Comparison of ENCODE assay signal across 8 cellular contexts in genomic region chr15:41558400-41559238, GRCh38. TPM values are rescaled to one million over a fixed set of nuclear protein-coding genes. Genes with fewer than 3 reads are reported as not detected.
DNase-seq lines count a peak whose midpoint lies in the region; ATAC-seq and TF ChIP-seq lines count a peak whose summit lies in the region.

TSS of gene TYRO3 (plus strand) at chr15:41559212. CDS start at chr15:41559258, 46 bp downstream.

- H3K9ac ChIP-seq in HUES48 (ENCODE audit: low read depth, low read length): peak within 1 kb of the TSS; percentile 54

- ATAC-seq in GM21367 (IDR thresholded peaks at IDR 0.05; ENCODE audit: unreplicated experiment) (no peak), HG03139 (IDR thresholded peaks at IDR 0.05; ENCODE audit: unreplicated experiment) (no peak)

- H3K27ac ChIP-seq in HUES48 (ENCODE audit: low read depth, low read length): peak within 1 kb of the TSS; percentile 80
- H3K27ac ChIP-seq in WERI-Rb-1: no peak within 1 kb of the TSS
- no peak within 1 kb of the TSS for H3K27ac ChIP-seq in brain microvascular endothelial cell
- peak within 1 kb of the TSS in 20 of 21 experiments; percentile 4 to 87 (median 67) for H3K27ac ChIP-seq in skin epidermis

- peak; percentile 44 for DNase-seq in Caki2 (ENCODE audit: low read depth)
- DNase-seq in WERI-Rb-1: peak; percentile 63
- DNase-seq in brain microvascular endothelial cell: peak; percentile 29
- DNase-seq in iPS-NIHi7 (ENCODE audit: extremely low spot score): peak; percentile 71

- in situ Hi-C loops in Caki2 (cut with HindIII; ENCODE audit: low pct_unique_long_range_greater_than_20kb, low sequenced_read_pairs) (no loop called here), brain microvascular endothelial cell (cut with HindIII; ENCODE audit: low pct_ligation_motif_present, low sequenced_read_pairs) (no loop called here)

- H3K36me3 ChIP-seq in HUES48 (ENCODE audit: control insufficient read depth, insufficient read depth, low read length): peaks cover 21% of the 10 kb centered on the region
- H3K36me3 ChIP-seq in WERI-Rb-1: no peaks in the 10 kb centered on the region; the same call in 1 of the 2 replicates
- H3K36me3 ChIP-seq in brain microvascular endothelial cell (replicated peaks): no peaks in the 10 kb centered on the region

- TF ChIP-seq CTCF in WERI-Rb-1 (IDR thresholded peaks at IDR 0.05; ENCODE audit: low read depth, low read length) (0 out of 2 replicates have a peak, but pooled peaks have one; percentile 11), brain microvascular endothelial cell (IDR thresholded peaks at IDR 0.05; ENCODE audit: low read depth, low read length, missing control alignments) (no peak)

- peaks cover 50% of the 10 kb centered on the region for H3K4me1 ChIP-seq in HUES48 (ENCODE audit: control insufficient read depth, insufficient read depth, low read length)

- H3K9me3 ChIP-seq in HUES48 (ENCODE audit: control insufficient read depth, insufficient read depth, low read length) (no peaks in the 10 kb centered on the region), WERI-Rb-1 (ENCODE audit: severe bottlenecking) (no peaks in the 10 kb centered on the region)

- peak within 1 kb of the TSS; percentile 84 for H3K4me3 ChIP-seq in HUES48 (ENCODE audit: low read depth, low read length)
- peak within 1 kb of the TSS; percentile 43 for H3K4me3 ChIP-seq in WERI-Rb-1 (ENCODE audit: low read depth, low read length)
- H3K4me3 ChIP-seq in brain microvascular endothelial cell (ENCODE audit: low read depth, low read length): peak within 1 kb of the TSS; percentile 59
- H3K4me3 ChIP-seq in skin epidermis: peak within 1 kb of the TSS; percentile 54 to 76 (median 63)

- no peaks in the 10 kb centered on the region for H3K27me3 ChIP-seq in HUES48 (ENCODE audit: control insufficient read depth, insufficient read depth, low read length)
- no peaks in the 10 kb centered on the region for H3K27me3 ChIP-seq in WERI-Rb-1 (ENCODE audit: insufficient read depth, low read depth, severe bottlenecking)
- no peaks in the 10 kb centered on the region for H3K27me3 ChIP-seq in brain microvascular endothelial cell (replicated peaks)

RNA-seq across cellular contexts. Expression of gene TYRO3, which starts in this region (rescaled TPM):
- 16.5 and 20.2 TPM in 2 replicates for total RNA-seq in Caki2 (2014; rRNA removed; shearing (Covaris generic); ENCODE audit: low replicate concordance)

Comparison
In these comparisons a context has a peak if more than half of its experiments do, and no peak if none do; other contexts are left out.
1. H3K27ac ChIP-seq: peak in HUES48 (single experiment) and skin epidermis (20 of 21); none in WERI-Rb-1 (single experiment) and brain microvascular endothelial cell (single experiment).
2. Peak in every context shown above with its lines, with median percentiles within 50 percentile points of each other: DNase-seq and H3K4me3 ChIP-seq.